ENCODE assay signal across 8 cellular contexts in the genomic region with DNA sequence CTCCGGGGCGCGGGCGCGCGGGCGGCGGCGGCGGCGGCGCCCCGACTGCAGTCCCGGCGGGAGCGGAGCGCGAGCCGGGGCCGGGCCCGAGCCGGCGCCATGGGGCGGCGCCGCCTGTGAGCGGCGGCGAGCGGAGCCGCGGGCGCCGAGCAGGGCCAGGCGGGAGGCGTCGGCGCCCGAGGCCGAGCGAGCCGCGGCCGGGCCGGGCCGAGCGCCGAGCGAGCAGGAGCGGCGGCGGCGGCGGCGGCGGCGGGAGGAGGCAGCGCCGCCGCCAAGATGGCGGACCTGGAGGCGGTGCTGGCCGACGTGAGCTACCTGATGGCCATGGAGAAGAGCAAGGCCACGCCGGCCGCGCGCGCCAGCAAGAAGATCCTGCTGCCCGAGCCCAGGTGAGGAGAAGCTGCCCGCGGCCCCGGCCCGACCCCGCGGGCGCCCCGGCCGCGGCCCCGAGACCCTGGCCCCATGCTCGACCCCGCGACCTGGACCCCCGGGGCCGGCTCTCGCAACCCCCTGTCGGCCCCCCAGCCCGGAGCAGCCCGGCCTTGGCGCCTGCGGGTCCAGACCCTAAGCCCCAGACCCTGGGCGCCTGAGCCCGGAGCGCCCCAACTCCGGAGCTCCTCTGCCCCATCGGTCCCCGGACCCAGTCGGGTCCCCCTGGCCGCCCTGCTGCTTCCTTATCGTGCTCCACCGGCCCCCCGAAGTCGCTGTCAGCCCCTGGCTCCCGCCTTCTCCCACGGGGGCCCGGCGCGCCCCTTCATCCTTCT. TPM values are rescaled to one million over a fixed set of nuclear protein-coding genes. Genes with fewer than 3 reads are reported as not detected.
DNase-seq lines count a peak whose midpoint lies in the region; ATAC-seq, FAIRE-seq and TF ChIP-seq lines count a peak whose summit lies in the region.

TSS of gene GRK2 (plus strand) at position 50 of the 764 bp plus-strand sequence. CDS start at position 277, 227 bp downstream.

- H3K27ac Mint-ChIP-seq in T-helper 2 cell treated with Interferon-gamma antibody and Interleukin-4, amounts not matched to agents 5 μg/mL and 100 μg/mL, for 36 hours, result peak within 1 kb of the TSS; percentile 95

- CTCF ChIA-PET in A549 (lab: Yijun Ruan, JAX), result interaction anchor here (0.5 to 2.6 kb wide), 15 partner anchors 11 to 186 kb away, joined by 3 to 26 read pairs (median 4); partner anchors contain the start of genes ANKRD13D and SSH3

- H3K9me3 ChIP-seq in A549 (no peaks in the 10 kb centered on the region), Karpas-422 (ENCODE audit: low read length) (no peaks in the 10 kb centered on the region)

- H3K36me3 ChIP-seq in Karpas-422 (ENCODE audit: insufficient read depth, low read length) (peaks cover 11% of the 10 kb centered on the region; the same call in 1 of the 2 replicates), urinary bladder (ENCODE audit: insufficient read depth) (no peaks in the 10 kb centered on the region)

- peak within 1 kb of the TSS; percentile 92 to 100 for H3K27ac ChIP-seq in A549
- peak within 1 kb of the TSS; percentile 96 for H3K27ac ChIP-seq in Karpas-422 (ENCODE audit: low read length)
- H3K27ac ChIP-seq in urinary bladder (ENCODE audit: low read depth), result peak within 1 kb of the TSS; percentile 81

- peak within 1 kb of the TSS; percentile 91 for H3K4me2 ChIP-seq in A549
- H3K4me2 ChIP-seq in Karpas-422 (ENCODE audit: low read depth, low read length, poor library complexity, severe bottlenecking), result peak within 1 kb of the TSS; percentile 86

- H3K27me3 ChIP-seq in Karpas-422 (ENCODE audit: low read length), result no peaks in the 10 kb centered on the region

- ATAC-seq in A549, result peak; percentile 15 to 52; a peak in 5 of 6 replicates
- ATAC-seq in GM19455 (IDR thresholded peaks at IDR 0.05; ENCODE audit: unreplicated experiment), result no peak

- H4K20me1 ChIP-seq in Karpas-422 (ENCODE audit: insufficient read depth, low read depth, low read length), result peaks cover 7% of the 10 kb centered on the region; the same call in 1 of the 2 replicates

- no peaks in the 10 kb centered on the region for H3K9me2 ChIP-seq in Karpas-422 (replicated peaks; ENCODE audit: insufficient read depth, low read length)

- no peak for TF ChIP-seq EP300 in A549 (IDR thresholded peaks at IDR 0.05)

- peaks cover 49% of the 10 kb centered on the region for H3K36me3 Mint-ChIP-seq in T-helper 2 cell treated with Interferon-gamma antibody and Interleukin-4, amounts not matched to agents 5 μg/mL and 100 μg/mL, for 36 hours (ENCODE audit: low read depth)

- FAIRE-seq in A549 (lab: Jason Lieb, UNC), result no peak

- POLR2A ChIA-PET in A549 (lab: Yijun Ruan, JAX), result interaction anchor here (0.5 to 1.4 kb wide), 5 partner anchors 20 to 185 kb away, joined by 3 to 11 read pairs (median 4); no protein-coding TSS in a partner anchor

- H3K27me3 Mint-ChIP-seq in T-helper 2 cell treated with Interferon-gamma antibody and Interleukin-4, amounts not matched to agents 5 μg/mL and 100 μg/mL, for 36 hours (ENCODE audit: low read depth), result no peaks in the 10 kb centered on the region

- H3K4me1 Mint-ChIP-seq in T-helper 2 cell treated with Interferon-gamma antibody and Interleukin-4, amounts not matched to agents 5 μg/mL and 100 μg/mL, for 36 hours (ENCODE audit: low read depth), result peaks cover 52% of the 10 kb centered on the region

- H2AFZ ChIP-seq in Karpas-422 (ENCODE audit: low read length), result no peak within 1 kb of the TSS

- TF ChIP-seq POLR2A in A549 (IDR thresholded peaks at IDR 0.05; ENCODE audit: low read length), result no peak; the same call in 1 of the 2 replicates

- peaks cover 40% of the 10 kb centered on the region for H3K4me1 ChIP-seq in A549
- H3K4me1 ChIP-seq in Karpas-422 (ENCODE audit: low read length), result peaks cover 55% of the 10 kb centered on the region
- H3K4me1 ChIP-seq in urinary bladder (ENCODE audit: insufficient read depth), result peaks cover 2% of the 10 kb centered on the region

- DNase-seq in A549 (ENCODE audit: low read depth in 1 of 2, low spot score in 1 of 2) (peak; percentile 44 to 60), Karpas-422 (peak; percentile 86), epithelial cell of esophagus (ENCODE audit: low read depth) (peak; percentile 60), mucosa of gallbladder (ENCODE audit: low spot score) (no peak)
- DNase-seq in T-helper 2 cell treated with Interferon-gamma antibody and Interleukin-4, amounts not matched to agents 5 μg/mL and 100 μg/mL, for 36 hours (ENCODE audit: low spot score), result no peak

- peaks cover 46% of the 10 kb centered on the region for H3K79me2 ChIP-seq in Karpas-422 (ENCODE audit: low read length)

- WGBS in A549 (ENCODE audit: missing lambda C conversion rate), result 3% methylated on average over 7 of the region's 110 CpGs
- WGBS in urinary bladder, result under 1% methylated on average over 110 of the region's 110 CpGs

- no peaks in the 10 kb centered on the region for H3K9me3 Mint-ChIP-seq in T-helper 2 cell treated with Interferon-gamma antibody and Interleukin-4, amounts not matched to agents 5 μg/mL and 100 μg/mL, for 36 hours

- no peak for TF ChIP-seq CTCF in A549 (IDR thresholded peaks at IDR 0.05)
- no peak for TF ChIP-seq CTCF in GM12875 (IDR thresholded peaks at IDR 0.05; ENCODE audit: borderline replicate concordance, insufficient read depth, low read depth, low read length)
- TF ChIP-seq CTCF in epithelial cell of esophagus (IDR thresholded peaks at IDR 0.05; ENCODE audit: insufficient read depth, low read depth, low read length, missing control alignments), result no peak

- H3K4me3 Mint-ChIP-seq in T-helper 2 cell treated with Interferon-gamma antibody and Interleukin-4, amounts not matched to agents 5 μg/mL and 100 μg/mL, for 36 hours, result peak within 1 kb of the TSS; percentile 98

- TF ChIP-seq RAD21 in A549 (conservative IDR thresholded peaks at IDR 0.05 in 1 of 2, IDR thresholded peaks at IDR 0.05 in 1 of 2), result no peak

- peak within 1 kb of the TSS; percentile 89 for H3K9ac ChIP-seq in Karpas-422 (ENCODE audit: low read length)

- peak within 1 kb of the TSS; percentile 89 for H3K4me3 ChIP-seq in A549
- peak within 1 kb of the TSS; percentile 66 for H3K4me3 ChIP-seq in GM12875 (ENCODE audit: low read depth, low read length)
- H3K4me3 ChIP-seq in Karpas-422 (ENCODE audit: low read length), result peak within 1 kb of the TSS; percentile 87
- H3K4me3 ChIP-seq in epithelial cell of esophagus (ENCODE audit: low read length), result peak within 1 kb of the TSS; percentile 79
- H3K4me3 ChIP-seq in urinary bladder (ENCODE audit: low read depth, low read length), result peak within 1 kb of the TSS; percentile 95

TF ChIP-seq in A549, 52 proteins besides CTCF, POLR2A, EP300 and RAD21 (continues in another document):
- no peak for TF ChIP-seq HES2 (IDR thresholded peaks at IDR 0.05)
- TF ChIP-seq TP53 (CRISPR knock-in tag; IDR thresholded peaks at IDR 0.05), result no peak
- TF ChIP-seq CHD4 (IDR thresholded peaks at IDR 0.05; ENCODE audit: borderline replicate concordance), result no peak
- TF ChIP-seq MAX (IDR thresholded peaks at IDR 0.05), result no peak; the same call in 1 of the 2 replicates
- TF ChIP-seq RCOR1 (IDR thresholded peaks at IDR 0.05; ENCODE audit: low read depth, low read length), result no peak
- no peak for TF ChIP-seq CEBPB (IDR thresholded peaks at IDR 0.05)
- TF ChIP-seq HOXB5 (CRISPR knock-in tag; IDR thresholded peaks at IDR 0.05), result no peak
- no peak for TF ChIP-seq RFX5 (IDR thresholded peaks at IDR 0.05)
- TF ChIP-seq REST (IDR thresholded peaks at IDR 0.05), result no peak
- TF ChIP-seq CBX8 (IDR thresholded peaks at IDR 0.05), result no peak
- no peak for TF ChIP-seq RARB (CRISPR knock-in tag; IDR thresholded peaks at IDR 0.05)
- no peak for TF ChIP-seq ZNF302 (CRISPR knock-in tag; IDR thresholded peaks at IDR 0.05)
- TF ChIP-seq GATA3 (IDR thresholded peaks at IDR 0.05; ENCODE audit: borderline replicate concordance), result no peak

RNA-seq across cellular contexts. Expression of gene GRK2, which starts in this region (rescaled TPM):
- polyA plus RNA-seq in A549 (2011; rRNA removed) (20.1 and 20.5 TPM in 2 replicates), A549 (2017; fragmentation: RNase III; extraction: RNeasy Plus Mini Kit Qiagen cat#74134 plus additional on column Dnase treatment) (27.0 to 29.7 TPM (median 29.5 TPM) in 3 replicates), urinary bladder (66.3 TPM)
- polyA plus RNA-seq in A549 (2012; cell fraction: cytosol; rRNA removed), result 45.9 and 64.0 TPM in 2 replicates
- 135 and 175 TPM in 2 replicates for polyA plus RNA-seq in A549 (2012; cell fraction: nucleus; rRNA removed)
- 64.2 and 65.8 TPM in 2 replicates for polyA minus RNA-seq in A549 (2011; rRNA and poly(A)+ RNA removed)
- total RNA-seq in Karpas-422 (2014; rRNA removed; shearing (Covaris generic); ENCODE audit: low replicate concordance), result 94.7 and 190 TPM in 2 replicates
- total RNA-seq in mucosa of gallbladder (86.1 TPM), urinary bladder (21.1 TPM)

Comparison
In these comparisons a context has a peak if more than half of its experiments do, and no peak if none do; other contexts are left out.
1. DNase-seq: peak in A549 (2 of 2), Karpas-422 (single experiment) and epithelial cell of esophagus (single experiment); none in T-helper 2 cell treated with Interferon-gamma antibody and Interleukin-4, amounts not matched to agents 5 μg/mL and 100 μg/mL, for 36 hours (single experiment) and mucosa of gallbladder (single experiment).
2. Peak in every context shown above with its lines, with median percentiles within 50 percentile points of each other: H3K27ac ChIP-seq and H3K4me3 ChIP-seq.